Comparison of ENCODE assay signal across 8 cellular contexts in genomic region chr11:17384002-17384511, GRCh38. TPM values are rescaled to one million over a fixed set of nuclear protein-coding genes. Genes with fewer than 3 reads are reported as not detected.
A peak's percentile ranks its signal among the peaks of the same experiment; 100 is the strongest.
DNase-seq lines count a peak whose midpoint lies in the region; ATAC-seq and TF ChIP-seq lines count a peak whose summit lies in the region.

No MANE protein-coding gene starts in this region.

- no peak overlapping the region for H3K27ac ChIP-seq in left lung

- H3K4me1 ChIP-seq in left lung: peaks cover 0 to 11% of the 10 kb centered on the region in 2 donors

- H3K36me3 ChIP-seq in left lung: peaks cover 0 to 11% of the 10 kb centered on the region in 2 donors

- no peaks in the 10 kb centered on the region for H3K9me3 ChIP-seq in left lung

- peaks cover 0 to 16% of the 10 kb centered on the region in 2 donors for H3K27me3 ChIP-seq in left lung

- peak; percentile 83 to 86 for TF ChIP-seq CTCF in left lung (IDR thresholded peaks at IDR 0.05)

- DNase-seq in ELR (ENCODE audit: low read depth) (peak; percentile 78), NCI-H2227 treated with DMSO at 0.1 percent for 48 hours (lab: John Stamatoyannopoulos, UW) (peak; percentile 55), cerebellar nuclear complex (lab: John Stamatoyannopoulos, UW) (peak; percentile 65 to 80), left lung (peak; percentile 71 to 91), OCI-M2 (lab: John Stamatoyannopoulos, UW; ENCODE audit: unreplicated experiment) (no peak)
- DNase-seq in activated CD4-positive, alpha-beta T cell treated with anti-CD3 and anti-CD28 coated beads for 1 hour: peak; percentile 66
- peak; percentile 68 to 75 for DNase-seq in stimulated activated CD4-positive, alpha-beta T cell treated with anti-CD3 and anti-CD28 coated beads, Interleukin-4, amount 100 ng/mL, for 48 hours (ENCODE audit: low read depth in 2 of 2)

- intact Hi-C loops in left lung (cut with DNase I): loop anchor here in 1 of 2 donors (10.0 kb wide), 1 partner anchor 121 kb away; no protein-coding TSS in a partner anchor

- ATAC-seq in HG02798 (IDR thresholded peaks at IDR 0.05; ENCODE audit: poor library complexity, unreplicated experiment) (peak; percentile 53), left lung (peak; percentile 57)

- H3K4me3 ChIP-seq in left lung: no peak overlapping the region

RNA-seq across cellular contexts. Expression of gene KCNJ11, which starts 4.4 kb away (rescaled TPM):
- 1 to 10 TPM; 1.8 to 7.2 TPM for total RNA-seq in left lung

RNA-seq across cellular contexts. Expression of gene NCR3LG1, which starts 32.5 kb away (rescaled TPM):
- total RNA-seq in left lung: 1 to 10 TPM; 4.3 to 9.8 TPM
